In the genomic region with DNA sequence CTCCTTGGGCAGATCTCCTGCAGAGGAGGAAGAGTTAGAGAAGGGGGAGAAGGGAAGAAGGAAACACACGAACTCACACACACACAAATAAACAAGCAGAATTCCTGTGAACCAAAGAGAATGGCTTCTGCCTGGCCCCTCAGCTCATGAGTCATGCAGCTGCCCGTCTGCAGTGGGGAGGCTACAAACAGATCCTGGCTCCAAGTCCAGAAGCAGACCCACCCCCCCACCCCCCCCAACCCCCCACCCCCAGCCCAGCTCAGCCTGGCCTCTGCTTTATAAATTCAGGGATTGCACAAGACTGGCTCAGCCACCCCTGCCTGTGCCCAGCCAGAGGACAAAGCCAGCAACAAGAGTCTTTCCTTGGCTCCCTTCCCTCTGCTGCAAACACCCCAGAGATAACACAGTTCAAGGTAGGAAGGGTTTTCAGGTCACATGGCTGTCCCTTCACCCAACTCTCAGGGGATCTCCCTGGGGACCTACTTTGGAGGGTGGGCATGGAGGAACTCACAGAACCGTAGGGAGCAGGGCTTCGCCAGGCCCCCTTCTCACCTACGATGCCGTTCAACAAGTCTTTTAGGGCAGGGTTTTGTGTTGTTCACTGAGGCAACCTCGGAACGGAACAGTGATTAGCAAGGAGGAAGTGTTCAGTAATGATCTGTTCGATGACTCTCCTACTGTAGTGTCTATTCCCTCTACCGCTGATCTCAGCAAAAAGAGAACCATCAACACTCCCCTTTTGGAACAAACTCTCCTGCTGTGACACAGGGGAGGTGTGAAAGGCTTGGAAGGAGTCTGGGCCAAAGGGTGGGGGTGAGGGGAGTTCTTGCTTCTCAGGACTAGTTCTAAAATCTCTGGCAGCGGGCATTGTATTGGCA, we compare ENCODE assay signal across 8 cellular contexts. TPM values are rescaled to one million over a fixed set of nuclear protein-coding genes. Genes with fewer than 3 reads are reported as not detected.
DNase-seq lines count a peak whose midpoint lies in the region; ATAC-seq and TF ChIP-seq lines count a peak whose summit lies in the region.

No MANE protein-coding gene starts in this region.

- H3K9me3 ChIP-seq in SK-N-SH (no peaks in the 10 kb centered on the region), skeletal muscle satellite cell (replicated peaks; ENCODE audit: low read length) (no peaks in the 10 kb centered on the region)

- peak in 1 of 2 experiments; percentile 62; a peak in 1 of 4 replicates for TF ChIP-seq EP300 in SK-N-SH (IDR thresholded peaks at IDR 0.05; ENCODE audit: borderline replicate concordance in 1 of 2, low read depth in 1 of 2, low read length in 1 of 2)

- H3K4me2 ChIP-seq in SK-N-SH (peak overlapping the region; percentile 80), skeletal muscle satellite cell (ENCODE audit: low read length) (peak overlapping the region; percentile 83)

- CTCF ChIA-PET in SK-N-SH (lab: Yijun Ruan, JAX) = interaction anchor here (1.0 kb wide), 1 partner anchor 8 kb away, joined by 3 read pairs; no protein-coding TSS in a partner anchor

- H3K9ac ChIP-seq in SK-N-SH (peak overlapping the region; percentile 58; the same call in 1 of the 2 replicates), skeletal muscle satellite cell (ENCODE audit: low read depth, low read length) (peak overlapping the region; percentile 83)

- H3K36me3 ChIP-seq in SK-N-SH (replicated peaks in 1 of 2; ENCODE audit: control insufficient read depth in 1 of 2, insufficient read depth in 2 of 2, low read length in 1 of 2) (peaks cover 20 to 22% of the 10 kb centered on the region in 2 experiments), skeletal muscle satellite cell (ENCODE audit: insufficient read depth, low read length) (peaks cover 32% of the 10 kb centered on the region)

- H2AFZ ChIP-seq in SK-N-SH (ENCODE audit: low read depth) = no peak overlapping the region

- peaks cover 33% of the 10 kb centered on the region for H3K79me2 ChIP-seq in SK-N-SH (ENCODE audit: insufficient read depth)

- no peak for DNase-seq in SK-N-SH
- peak; percentile 74 for DNase-seq in glomerular visceral epithelial cell (ENCODE audit: extremely low spot score)
- no peak for DNase-seq in NCI-H748 treated with DMSO at 0.1 percent for 48 hours (lab: John Stamatoyannopoulos, UW)
- DNase-seq in NCI-H82 (lab: John Stamatoyannopoulos, UW) = no peak
- DNase-seq in activated CD8-positive, alpha-beta memory T cell treated with anti-CD3 and anti-CD28 coated beads, Interleukin-2, amount 50 U/mL, for 4 hours = no peak
- DNase-seq in activated effector memory CD4-positive, alpha-beta T cell treated with anti-CD3 and anti-CD28 coated beads, Interleukin-2, amount 50 U/mL, for 16 hours = no peak

- H3F3A ChIP-seq in SK-N-SH (replicated peaks; ENCODE audit: insufficient read depth) = peaks cover 30% of the 10 kb centered on the region

- no peaks in the 10 kb centered on the region for H3K27me3 ChIP-seq in SK-N-SH (ENCODE audit: insufficient read depth)
- no peaks in the 10 kb centered on the region for H3K27me3 ChIP-seq in skeletal muscle satellite cell (ENCODE audit: control insufficient read depth, insufficient read depth, low read length)

- TF ChIP-seq CTCF in SK-N-SH (IDR thresholded peaks at IDR 0.05) = no peak

- H3K4me3 ChIP-seq in SK-N-SH (ENCODE audit: low read depth in 2 of 2, low read length in 1 of 2) (no peak overlapping the region; a peak in 1 of 4 replicates), skeletal muscle satellite cell (ENCODE audit: low read length) (peak overlapping the region; percentile 62)

- H3K9me2 ChIP-seq in SK-N-SH = no peaks in the 10 kb centered on the region

- peak overlapping the region; percentile 80 to 96 for H3K27ac ChIP-seq in SK-N-SH (ENCODE audit: low read depth in 2 of 2, low read length in 1 of 2)

- ATAC-seq in GM21786 (IDR thresholded peaks at IDR 0.05; ENCODE audit: unreplicated experiment) = peak; percentile 76

- H3K4me1 ChIP-seq in SK-N-SH (ENCODE audit: control insufficient read depth in 1 of 2, insufficient read depth in 2 of 2, low read depth in 1 of 2, low read length in 1 of 2) = peaks cover 29 to 57% of the 10 kb centered on the region in 2 experiments; a peak in 3 of 4 replicates
- H3K4me1 ChIP-seq in skeletal muscle satellite cell (ENCODE audit: control insufficient read depth, insufficient read depth, low read length) = peaks cover 84% of the 10 kb centered on the region

- no peaks in the 10 kb centered on the region for H4K20me1 ChIP-seq in SK-N-SH (ENCODE audit: insufficient read depth)

- POLR2A ChIA-PET in SK-N-SH (lab: Yijun Ruan, JAX) = no interaction called here

- no peak for TF ChIP-seq RAD21 in SK-N-SH (IDR thresholded peaks at IDR 0.05; ENCODE audit: low read length)

- 52% methylated on average over 11 of the region's 11 CpGs for WGBS in SK-N-SH (ENCODE audit: low lambda C conversion rate)

TF ChIP-seq in SK-N-SH, 30 proteins besides CTCF, POLR2A, EP300 and RAD21 (continues in another document):
- TF ChIP-seq GATA2 (CRISPR knock-in tag; IDR thresholded peaks at IDR 0.05) (no peak), RXRA (IDR thresholded peaks at IDR 0.05; ENCODE audit: borderline replicate concordance, low read depth) (no peak), TEAD4 (IDR thresholded peaks at IDR 0.05; ENCODE audit: borderline replicate concordance, insufficient read depth) (no peak), MEF2A (IDR thresholded peaks at IDR 0.05; ENCODE audit: borderline replicate concordance, low read depth) (no peak), MXI1 (IDR thresholded peaks at IDR 0.05; ENCODE audit: low read depth, low read length) (no peak), SMC3 (IDR thresholded peaks at IDR 0.05; ENCODE audit: low read depth, low read length) (no peak), USF2 (IDR thresholded peaks at IDR 0.05; ENCODE audit: borderline replicate concordance, low read depth, low read length) (no peak), SIN3A (IDR thresholded peaks at IDR 0.05; ENCODE audit: borderline replicate concordance, low read depth, low read length) (no peak), NFIC (IDR thresholded peaks at IDR 0.05; ENCODE audit: borderline replicate concordance) (peak; percentile 27; the same call in 1 of the 2 replicates), EZH2phosphoT487 (IDR thresholded peaks at IDR 0.05; ENCODE audit: borderline replicate concordance, low read depth) (no peak), RCOR1 (IDR thresholded peaks at IDR 0.05; ENCODE audit: low read length) (no peak), POLR2AphosphoS5 (IDR thresholded peaks at IDR 0.05; ENCODE audit: low read depth, low read length) (no peak; the same call in 1 of the 2 replicates), FOSL2 (IDR thresholded peaks at IDR 0.05; ENCODE audit: borderline replicate concordance, low read depth) (peak; percentile 79; the same call in 1 of the 2 replicates), RFX5 (IDR thresholded peaks at IDR 0.05; ENCODE audit: low read length) (no peak), TCF12 (IDR thresholded peaks at IDR 0.05) (peak; percentile 47), YY1 (IDR thresholded peaks at IDR 0.05; ENCODE audit: low read depth) (no peak), FOXJ3 (CRISPR knock-in tag; IDR thresholded peaks at IDR 0.05) (no peak), GABPA (IDR thresholded peaks at IDR 0.05; ENCODE audit: low read depth) (0 out of 2 replicates have a peak, but pooled peaks have one; percentile 6)
- TF ChIP-seq, protein P1, sequence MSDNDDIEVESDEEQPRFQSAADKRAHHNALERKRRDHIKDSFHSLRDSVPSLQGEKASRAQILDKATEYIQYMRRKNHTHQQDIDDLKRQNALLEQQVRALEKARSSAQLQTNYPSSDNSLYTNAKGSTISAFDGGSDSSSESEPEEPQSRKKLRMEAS (IDR thresholded peaks at IDR 0.05; ENCODE audit: low read depth) = peak; percentile 66
- TF ChIP-seq, protein P2, sequence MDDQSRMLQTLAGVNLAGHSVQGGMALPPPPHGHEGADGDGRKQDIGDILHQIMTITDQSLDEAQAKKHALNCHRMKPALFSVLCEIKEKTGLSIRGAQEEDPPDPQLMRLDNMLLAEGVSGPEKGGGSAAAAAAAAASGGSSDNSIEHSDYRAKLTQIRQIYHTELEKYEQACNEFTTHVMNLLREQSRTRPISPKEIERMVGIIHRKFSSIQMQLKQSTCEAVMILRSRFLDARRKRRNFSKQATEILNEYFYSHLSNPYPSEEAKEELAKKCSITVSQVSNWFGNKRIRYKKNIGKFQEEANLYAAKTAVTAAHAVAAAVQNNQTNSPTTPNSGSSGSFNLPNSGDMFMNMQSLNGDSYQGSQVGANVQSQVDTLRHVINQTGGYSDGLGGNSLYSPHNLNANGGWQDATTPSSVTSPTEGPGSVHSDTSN (IDR thresholded peaks at IDR 0.05) = peak; percentile 58
- TF ChIP-seq, protein P3, sequence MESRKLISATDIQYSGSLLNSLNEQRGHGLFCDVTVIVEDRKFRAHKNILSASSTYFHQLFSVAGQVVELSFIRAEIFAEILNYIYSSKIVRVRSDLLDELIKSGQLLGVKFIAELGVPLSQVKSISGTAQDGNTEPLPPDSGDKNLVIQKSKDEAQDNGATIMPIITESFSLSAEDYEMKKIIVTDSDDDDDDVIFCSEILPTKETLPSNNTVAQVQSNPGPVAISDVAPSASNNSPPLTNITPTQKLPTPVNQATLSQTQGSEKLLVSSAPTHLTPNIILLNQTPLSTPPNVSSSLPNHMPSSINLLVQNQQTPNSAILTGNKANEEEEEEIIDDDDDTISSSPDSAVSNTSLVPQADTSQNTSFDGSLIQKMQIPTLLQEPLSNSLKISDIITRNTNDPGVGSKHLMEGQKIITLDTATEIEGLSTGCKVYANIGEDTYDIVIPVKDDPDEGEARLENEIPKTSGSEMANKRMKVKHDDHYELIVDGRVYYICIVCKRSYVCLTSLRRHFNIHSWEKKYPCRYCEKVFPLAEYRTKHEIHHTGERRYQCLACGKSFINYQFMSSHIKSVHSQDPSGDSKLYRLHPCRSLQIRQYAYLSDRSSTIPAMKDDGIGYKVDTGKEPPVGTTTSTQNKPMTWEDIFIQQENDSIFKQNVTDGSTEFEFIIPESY (IDR thresholded peaks at IDR 0.05; ENCODE audit: borderline replicate concordance, low read depth) = no peak

RNA-seq across cellular contexts. Expression of gene RPL27A, which starts 35.5 kb away (rescaled TPM):
- polyA plus RNA-seq in SK-N-SH (2012; rRNA removed) = 752 and 1,162 TPM in 2 replicates
- polyA plus RNA-seq in SK-N-SH (2012; cell fraction: cytosol; rRNA removed) = 1,039 and 1,258 TPM in 2 replicates
- 308 and 341 TPM in 2 replicates for polyA plus RNA-seq in SK-N-SH (2012; cell fraction: nucleus; rRNA removed)
- total RNA-seq in skeletal muscle satellite cell (2012; rRNA removed) = 566 and 880 TPM in 2 replicates

RNA-seq across cellular contexts. Expression of gene TRIM66, which starts 35.6 kb away (rescaled TPM):
- 6.4 and 8.0 TPM in 2 replicates for polyA plus RNA-seq in SK-N-SH (2012; rRNA removed)
- 2.5 and 2.7 TPM in 2 replicates for polyA plus RNA-seq in SK-N-SH (2012; cell fraction: cytosol; rRNA removed)
- polyA plus RNA-seq in SK-N-SH (2012; cell fraction: nucleus; rRNA removed) = 44.1 and 62.7 TPM in 2 replicates
- 1.5 and 4.6 TPM in 2 replicates for total RNA-seq in skeletal muscle satellite cell (2012; rRNA removed)
